2 cellular contexts compared by ENCODE assay signal in the genomic region with DNA sequence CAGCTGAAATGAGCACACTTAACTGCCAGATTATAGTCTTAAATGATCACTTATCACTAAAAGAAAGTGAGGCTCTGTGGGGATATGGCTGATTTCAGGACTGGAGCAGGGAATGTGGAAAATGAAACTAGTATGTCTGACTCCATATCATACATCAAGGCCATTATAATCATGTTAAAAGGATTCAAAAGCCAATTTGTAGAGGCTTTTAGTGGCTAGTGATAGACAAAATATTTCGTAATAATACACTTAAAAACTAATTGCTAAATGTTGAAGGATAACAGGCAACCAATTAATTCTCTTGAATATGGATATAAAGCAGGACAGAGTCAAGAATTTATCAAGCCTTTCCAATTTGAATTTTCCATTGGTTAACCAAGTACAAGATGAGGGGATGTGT.
A peak's percentile ranks its signal among the peaks of the same experiment; 100 is the strongest.
TF ChIP-seq lines count a peak whose summit lies in the region.

No MANE protein-coding gene starts in this region.

TF ChIP-seq in IMR-90, 13 proteins besides CTCF, POLR2A, EP300 and RAD21:
- TF ChIP-seq CEBPB (IDR thresholded peaks at IDR 0.05; ENCODE audit: low read depth, low read length) (0 out of 2 replicates have a peak, but pooled peaks have one; percentile 9), BHLHE40 (IDR thresholded peaks at IDR 0.05; ENCODE audit: low read depth, low read length) (no peak)
TF ChIP-seq in IMR-90: peak in this region for 1.

TF ChIP-seq in SK-N-SH, 30 proteins besides CTCF, POLR2A, EP300 and RAD21:
- TF ChIP-seq RCOR1 (IDR thresholded peaks at IDR 0.05; ENCODE audit: low read length): peak; percentile 59
- no peak for TF ChIP-seq NFIC (IDR thresholded peaks at IDR 0.05; ENCODE audit: borderline replicate concordance)
- peak; percentile 31; the same call in 1 of the 2 replicates for TF ChIP-seq GATA2 (CRISPR knock-in tag; IDR thresholded peaks at IDR 0.05)
- TF ChIP-seq, protein P1, sequence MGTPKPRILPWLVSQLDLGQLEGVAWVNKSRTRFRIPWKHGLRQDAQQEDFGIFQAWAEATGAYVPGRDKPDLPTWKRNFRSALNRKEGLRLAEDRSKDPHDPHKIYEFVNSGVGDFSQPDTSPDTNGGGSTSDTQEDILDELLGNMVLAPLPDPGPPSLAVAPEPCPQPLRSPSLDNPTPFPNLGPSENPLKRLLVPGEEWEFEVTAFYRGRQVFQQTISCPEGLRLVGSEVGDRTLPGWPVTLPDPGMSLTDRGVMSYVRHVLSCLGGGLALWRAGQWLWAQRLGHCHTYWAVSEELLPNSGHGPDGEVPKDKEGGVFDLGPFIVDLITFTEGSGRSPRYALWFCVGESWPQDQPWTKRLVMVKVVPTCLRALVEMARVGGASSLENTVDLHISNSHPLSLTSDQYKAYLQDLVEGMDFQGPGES (IDR thresholded peaks at IDR 0.05; ENCODE audit: low read depth, low read length): no peak
- TF ChIP-seq, protein P2, sequence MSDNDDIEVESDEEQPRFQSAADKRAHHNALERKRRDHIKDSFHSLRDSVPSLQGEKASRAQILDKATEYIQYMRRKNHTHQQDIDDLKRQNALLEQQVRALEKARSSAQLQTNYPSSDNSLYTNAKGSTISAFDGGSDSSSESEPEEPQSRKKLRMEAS (IDR thresholded peaks at IDR 0.05; ENCODE audit: low read depth): no peak
